8 cellular contexts compared by ENCODE assay signal in the genomic region with DNA sequence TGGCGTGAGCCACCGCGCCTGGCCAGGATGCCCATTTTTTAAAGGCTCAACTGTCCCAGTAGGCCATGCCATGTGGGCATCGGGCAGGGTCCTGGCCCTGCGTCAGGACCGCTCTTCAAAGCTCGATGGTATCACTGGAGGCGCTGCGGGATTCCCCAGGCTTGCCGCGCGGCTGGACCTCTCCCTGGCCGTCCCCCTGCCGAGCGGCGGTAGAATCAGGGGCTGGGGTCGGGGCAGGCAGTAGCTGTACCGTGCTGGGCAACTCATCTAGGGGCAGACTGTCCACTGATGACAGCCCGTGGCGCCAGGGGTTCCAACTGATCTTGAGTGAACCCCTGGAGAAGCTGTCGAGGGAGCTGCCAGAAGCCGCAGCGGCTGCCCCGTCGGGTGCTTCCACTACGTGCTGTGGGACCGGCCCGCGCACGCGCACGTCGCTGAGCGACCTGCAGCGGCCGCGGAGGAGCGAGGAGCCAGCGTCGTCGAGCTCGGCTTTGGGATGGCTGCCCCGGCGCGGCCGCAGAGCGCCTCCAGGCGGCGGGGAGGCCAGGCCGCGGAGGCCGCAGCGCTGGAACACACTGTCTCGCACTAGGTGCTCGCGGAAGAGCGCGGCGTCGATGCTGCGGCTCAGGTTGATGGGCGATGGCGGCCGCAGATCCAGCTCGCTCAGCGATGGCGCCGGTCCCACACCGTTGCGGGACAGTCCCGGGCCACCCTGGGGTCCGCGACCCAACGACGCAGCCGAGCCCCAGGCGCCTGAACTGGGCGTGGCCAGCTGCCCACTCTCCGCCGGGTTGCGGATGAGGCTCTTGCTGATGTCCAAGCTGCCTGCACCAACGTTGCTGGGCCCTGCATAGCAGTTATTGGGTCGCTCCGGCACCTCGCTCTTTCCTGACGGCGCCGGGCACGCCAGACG. TPM values are rescaled to one million over a fixed set of nuclear protein-coding genes. Genes with fewer than 3 reads are reported as not detected.
DNase-seq lines count a peak whose midpoint lies in the region; TF ChIP-seq lines count a peak whose summit lies in the region.

No MANE protein-coding gene starts in this region.

- H4K20me1 ChIP-seq in SK-N-SH (ENCODE audit: insufficient read depth): no peaks in the 10 kb centered on the region

- H2AFZ ChIP-seq in SK-N-SH (ENCODE audit: low read depth): no peak overlapping the region

- 61% methylated on average over 37 of the region's 90 CpGs for WGBS in SK-N-SH (ENCODE audit: low lambda C conversion rate)
- WGBS in stomach, 5 donors: 8 to 46% (median 15%) methylated on average over 35 to 90 of the region's 90 CpGs

- H3F3A ChIP-seq in SK-N-SH (replicated peaks; ENCODE audit: insufficient read depth): peaks cover 4% of the 10 kb centered on the region

- no peaks in the 10 kb centered on the region for H3K27me3 Mint-ChIP-seq in activated naive CD4-positive, alpha-beta T cell treated with anti-CD3 and anti-CD28 coated beads, Interleukin-2, amount 50 U/mL, for 24 hours

- H3K4me3 Mint-ChIP-seq in activated naive CD4-positive, alpha-beta T cell treated with anti-CD3 and anti-CD28 coated beads, Interleukin-2, amount 50 U/mL, for 24 hours: peak overlapping the region; percentile 87

- peak overlapping the region; percentile 74 for H3K27ac Mint-ChIP-seq in activated naive CD4-positive, alpha-beta T cell treated with anti-CD3 and anti-CD28 coated beads, Interleukin-2, amount 50 U/mL, for 24 hours

- H3K9me3 ChIP-seq in SK-N-SH: no peaks in the 10 kb centered on the region
- no peaks in the 10 kb centered on the region for H3K9me3 ChIP-seq in neutrophil
- no peaks in the 10 kb centered on the region for H3K9me3 ChIP-seq in stomach

- H3K36me3 ChIP-seq in SK-N-SH (replicated peaks in 1 of 2; ENCODE audit: control insufficient read depth in 1 of 2, insufficient read depth in 2 of 2, low read length in 1 of 2) (peaks cover 0 to 18% of the 10 kb centered on the region in 2 experiments), neutrophil (no peaks in the 10 kb centered on the region), stomach (peaks cover 0 to 41% (median 30%) of the 10 kb centered on the region in 4 donors)

- TF ChIP-seq POLR2A in stomach (IDR thresholded peaks at IDR 0.05): no peak

- H3K4me1 ChIP-seq in SK-N-SH (ENCODE audit: control insufficient read depth in 1 of 2, insufficient read depth in 2 of 2, low read depth in 1 of 2, low read length in 1 of 2) (peaks cover 0 to 7% of the 10 kb centered on the region in 2 experiments; a peak in 1 of 4 replicates), neutrophil (ENCODE audit: control insufficient read depth in 1 of 2, insufficient read depth in 1 of 2, low read depth in 1 of 2, low read length in 1 of 2) (peaks cover 8 to 10% of the 10 kb centered on the region in 2 experiments), stomach (peaks cover 8 to 36% (median 28%) of the 10 kb centered on the region in 4 donors)

- peak; percentile 52 for TF ChIP-seq CTCF in SK-N-SH (IDR thresholded peaks at IDR 0.05)
- TF ChIP-seq CTCF in neutrophil (IDR thresholded peaks at IDR 0.05): peak; percentile 65
- peak in 5 of 7 experiments; percentile 44 to 82 (median 75) for TF ChIP-seq CTCF in stomach (IDR thresholded peaks at IDR 0.05)

- TF ChIP-seq EP300 in SK-N-SH (IDR thresholded peaks at IDR 0.05; ENCODE audit: borderline replicate concordance in 1 of 2, low read depth in 1 of 2, low read length in 1 of 2) (no peak), stomach (IDR thresholded peaks at IDR 0.05) (no peak)

- CTCF ChIA-PET in SK-N-SH (lab: Yijun Ruan, JAX): interaction anchor here (0.6 to 2.0 kb wide), 20 partner anchors 8 to 443 kb away, joined by 3 to 38 read pairs (median 4); a partner anchor contains a TSS

- peak overlapping the region in 1 of 2 experiments; percentile 43; a peak in 1 of 4 replicates for H3K27ac ChIP-seq in SK-N-SH (ENCODE audit: low read depth in 2 of 2, low read length in 1 of 2)
- no peak overlapping the region for H3K27ac ChIP-seq in neutrophil
- peak overlapping the region; percentile 70 to 89 (median 87) for H3K27ac ChIP-seq in stomach

- H3K4me2 ChIP-seq in SK-N-SH: 0 out of 2 replicates have a peak overlapping the region, but pooled peaks have one; percentile 19

- peak; percentile 48 for TF ChIP-seq RAD21 in SK-N-SH (IDR thresholded peaks at IDR 0.05; ENCODE audit: low read length)

- peak overlapping the region; percentile 41; a peak in 3 of 4 replicates for H3K4me3 ChIP-seq in SK-N-SH (ENCODE audit: low read depth in 2 of 2, low read length in 1 of 2)
- H3K4me3 ChIP-seq in neutrophil (ENCODE audit: low read depth in 1 of 2, low read length in 1 of 2): peak overlapping the region; percentile 57 to 59
- H3K4me3 ChIP-seq in stomach: peak overlapping the region; percentile 52 to 77 (median 66)

- H3K27me3 ChIP-seq in SK-N-SH (ENCODE audit: insufficient read depth): no peaks in the 10 kb centered on the region
- peaks cover 9% of the 10 kb centered on the region for H3K27me3 ChIP-seq in neutrophil
- H3K27me3 ChIP-seq in stomach: no peaks in the 10 kb centered on the region

- H3K36me3 Mint-ChIP-seq in activated naive CD4-positive, alpha-beta T cell treated with anti-CD3 and anti-CD28 coated beads, Interleukin-2, amount 50 U/mL, for 24 hours: peaks cover 3% of the 10 kb centered on the region

- H3K79me2 ChIP-seq in SK-N-SH (ENCODE audit: insufficient read depth): no peaks in the 10 kb centered on the region

- DNase-seq in Daoy (ENCODE audit: low read depth) (peak; percentile 94), HT1080 (ENCODE audit: low read depth) (peak; percentile 85), SK-N-SH (peak; percentile 89), germinal center (ENCODE audit: low spot score) (peak; percentile 75), stomach (peak; percentile 92), AML-193 (lab: John Stamatoyannopoulos, UW) (no peak)

- no peaks in the 10 kb centered on the region for H3K9me2 ChIP-seq in SK-N-SH

- intact Hi-C loops in stomach (cut with DNase I; ENCODE audit: low total_unique reads): no loop called here

- peaks cover 12% of the 10 kb centered on the region for H3K4me1 Mint-ChIP-seq in activated naive CD4-positive, alpha-beta T cell treated with anti-CD3 and anti-CD28 coated beads, Interleukin-2, amount 50 U/mL, for 24 hours

- POLR2A ChIA-PET in SK-N-SH (lab: Yijun Ruan, JAX): interaction anchor here (0.7 to 6.8 kb wide), 6 partner anchors 12 to 102 kb away, joined by 3 to 58 read pairs (median 3); a partner anchor contains a TSS

- no peaks in the 10 kb centered on the region for H3K9me3 Mint-ChIP-seq in activated naive CD4-positive, alpha-beta T cell treated with anti-CD3 and anti-CD28 coated beads, Interleukin-2, amount 50 U/mL, for 24 hours

- H3K9ac ChIP-seq in SK-N-SH: no peak overlapping the region; the same call in 1 of the 2 replicates

TF ChIP-seq in SK-N-SH, 30 proteins besides CTCF, POLR2A, EP300 and RAD21 (continues in another document):
- no peak for TF ChIP-seq JUND (IDR thresholded peaks at IDR 0.05)
- no peak for TF ChIP-seq TCF12 (IDR thresholded peaks at IDR 0.05)

RNA-seq across cellular contexts. Expression of a gene that starts 5.8 kb away (rescaled TPM):
- 0.46 and 0.57 TPM in 2 replicates for total RNA-seq in Daoy (2014; rRNA removed; shearing (Covaris generic))
- 1.0 and 1.3 TPM in 2 replicates for total RNA-seq in HT1080 (2014; rRNA removed; shearing (Covaris generic))
- polyA plus RNA-seq in HT1080 (2015; cell fraction: cytosol; rRNA removed): 0.97 and 1.4 TPM in 2 replicates
- 1.7 and 3.1 TPM in 2 replicates for polyA plus RNA-seq in HT1080 (2015; cell fraction: nucleus; rRNA removed)
- polyA plus RNA-seq in SK-N-SH (2012; rRNA removed) (3.9 and 5.5 TPM in 2 replicates), stomach (under 1 TPM; 0.44 to 0.92 (median 0.80) TPM)
- 1.9 and 3.9 TPM in 2 replicates for polyA plus RNA-seq in SK-N-SH (2012; cell fraction: cytosol; rRNA removed)
- 6.5 and 6.9 TPM in 2 replicates for polyA plus RNA-seq in SK-N-SH (2012; cell fraction: nucleus; rRNA removed)
- 10 to 100 TPM in 1 of 5 donors, 1 to 10 TPM in 2, under 1 TPM in 2; 0.58 to 31.6 (median 5.4) TPM for total RNA-seq in stomach

RNA-seq across cellular contexts. Expression of a gene that starts 12.7 kb away (rescaled TPM):
- 9.9 and 12.4 TPM in 2 replicates for total RNA-seq in Daoy (2014; rRNA removed; shearing (Covaris generic))
- total RNA-seq in HT1080 (2014; rRNA removed; shearing (Covaris generic)): 0.27 and 1.6 TPM in 2 replicates
- polyA plus RNA-seq in HT1080 (2015; cell fraction: cytosol; rRNA removed): 0.24 and 0.40 TPM in 2 replicates
- polyA plus RNA-seq in HT1080 (2015; cell fraction: nucleus; rRNA removed): 4.6 and 10.1 TPM in 2 replicates
- polyA plus RNA-seq in SK-N-SH (2012; rRNA removed) (77.6 and 86.9 TPM in 2 replicates), stomach (10 to 100 TPM in 2 of 3 donors, 1 to 10 TPM in 1; 7.5 to 52.3 (median 21.6) TPM)
- 46.9 and 64.3 TPM in 2 replicates for polyA plus RNA-seq in SK-N-SH (2012; cell fraction: cytosol; rRNA removed)
- polyA plus RNA-seq in SK-N-SH (2012; cell fraction: nucleus; rRNA removed): 96.4 and 104 TPM in 2 replicates
- 10 to 100 TPM in 4 of 5 donors, 1 to 10 TPM in 1; 6.2 to 71.5 (median 23.9) TPM for total RNA-seq in stomach

RNA-seq across cellular contexts. Expression of a gene that starts 29.5 kb away (rescaled TPM):
- 6.7 and 9.5 TPM in 2 replicates for total RNA-seq in Daoy (2014; rRNA removed; shearing (Covaris generic))
- total RNA-seq in HT1080 (2014; rRNA removed; shearing (Covaris generic)): 11.9 and 12.0 TPM in 2 replicates
- 11.6 and 12.3 TPM in 2 replicates for polyA plus RNA-seq in HT1080 (2015; cell fraction: cytosol; rRNA removed)
- 31.4 and 34.7 TPM in 2 replicates for polyA plus RNA-seq in HT1080 (2015; cell fraction: nucleus; rRNA removed)
- 17.3 and 17.9 TPM in 2 replicates for polyA plus RNA-seq in SK-N-SH (2012; rRNA removed)
- 6.7 and 11.4 TPM in 2 replicates for polyA plus RNA-seq in SK-N-SH (2012; cell fraction: cytosol; rRNA removed)
- 52.7 and 62.2 TPM in 2 replicates for polyA plus RNA-seq in SK-N-SH (2012; cell fraction: nucleus; rRNA removed)
- 100 to 1,000 TPM in 3 of 5 donors, 10 to 100 TPM in 2; 20.1 to 284 (median 111) TPM for total RNA-seq in stomach
- 10 to 100 TPM; 24.2 to 40.6 (median 25.5) TPM for polyA plus RNA-seq in stomach

RNA-seq across cellular contexts. Expression of a gene that starts 40.3 kb away (rescaled TPM):
- 37.7 and 57.8 TPM in 2 replicates for total RNA-seq in Daoy (2014; rRNA removed; shearing (Covaris generic))
- 41.2 and 73.5 TPM in 2 replicates for total RNA-seq in HT1080 (2014; rRNA removed; shearing (Covaris generic))
- 58.5 and 61.1 TPM in 2 replicates for polyA plus RNA-seq in HT1080 (2015; cell fraction: cytosol; rRNA removed)
- 73.2 and 78.9 TPM in 2 replicates for polyA plus RNA-seq in HT1080 (2015; cell fraction: nucleus; rRNA removed)
- polyA plus RNA-seq in SK-N-SH (2012; rRNA removed): 113 and 123 TPM in 2 replicates
- 114 and 115 TPM in 2 replicates for polyA plus RNA-seq in SK-N-SH (2012; cell fraction: cytosol; rRNA removed)
- 41.4 and 85.1 TPM in 2 replicates for polyA plus RNA-seq in SK-N-SH (2012; cell fraction: nucleus; rRNA removed)
- total RNA-seq in stomach: 10 to 100 TPM; 10.5 to 71.0 (median 34.1) TPM
- polyA plus RNA-seq in stomach: 10 to 100 TPM; 32.2 to 54.4 (median 38.3) TPM

RNA-seq across cellular contexts. Expression of a gene that starts 43.7 kb away (rescaled TPM):
- total RNA-seq in Daoy (2014; rRNA removed; shearing (Covaris generic)): 0.06 and 0.18 TPM in 2 replicates
- total RNA-seq in HT1080 (2014; rRNA removed; shearing (Covaris generic)): 0.66 TPM in 1 of 2 replicates, not detected in the other
- polyA plus RNA-seq in HT1080 (2015; cell fraction: cytosol; rRNA removed): 0.23 and 0.40 TPM in 2 replicates
- 0.33 and 1.6 TPM in 2 replicates for polyA plus RNA-seq in HT1080 (2015; cell fraction: nucleus; rRNA removed)
- polyA plus RNA-seq in SK-N-SH (2012; rRNA removed): 0.76 and 0.95 TPM in 2 replicates
- 0.24 and 0.30 TPM in 2 replicates for polyA plus RNA-seq in SK-N-SH (2012; cell fraction: cytosol; rRNA removed)
- polyA plus RNA-seq in SK-N-SH (2012; cell fraction: nucleus; rRNA removed): 2.9 and 3.1 TPM in 2 replicates
- total RNA-seq in stomach: 100 to 1,000 TPM in 2 of 5 donors, 10 to 100 TPM in 3; 11.4 to 301 (median 60.1) TPM
- 10 to 100 TPM; 10.3 to 22.0 (median 13.0) TPM for polyA plus RNA-seq in stomach

Comparison
In these comparisons a context has a peak if more than half of its experiments do, and no peak if none do; other contexts are left out.
1. DNase-seq: peak in Daoy (single experiment), HT1080 (single experiment), SK-N-SH (single experiment), germinal center (single experiment) and stomach (single experiment); none in AML-193 (0 of 2).
2. Peak in every context shown above with its lines, with median percentiles within 50 percentile points of each other: H3K4me3 ChIP-seq and CTCF ChIP-seq.